9 cellular contexts compared by ENCODE assay signal in the genomic region with DNA sequence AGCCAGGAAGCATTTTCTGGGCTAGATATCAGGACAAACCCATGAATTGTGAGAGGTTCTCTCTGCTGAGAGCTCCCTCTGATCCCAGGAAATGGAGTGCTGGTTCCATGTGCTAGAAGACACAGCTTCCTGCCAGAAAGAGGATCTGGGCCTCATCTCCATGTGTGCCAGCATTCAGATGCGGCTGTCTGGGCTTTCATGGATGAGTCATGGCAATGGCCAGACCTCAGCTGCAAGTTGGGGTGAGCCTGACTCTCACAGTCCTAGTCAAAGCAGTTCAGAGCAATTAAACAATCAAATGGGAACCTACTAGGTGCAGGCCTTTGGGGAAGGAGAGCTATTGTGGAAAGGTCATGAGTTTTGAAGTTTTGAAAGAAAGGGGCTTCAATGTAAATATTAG.
DNase-seq lines count a peak whose midpoint lies in the region; ATAC-seq and TF ChIP-seq lines count a peak whose summit lies in the region.
"Had no signal": no experiment of that assay in that cellular context is flagged by ENCODE, and none has a peak within 500 bp of the region (broad histone marks: within the 10 kb centered on the region; RNA-seq: fewer than 3 reads in every experiment).

No MANE protein-coding gene starts in this region.

- no peaks in the 10 kb centered on the region for H3K9me2 ChIP-seq in PC-3 (replicated peaks; ENCODE audit: low read length)

- no peaks in the 10 kb centered on the region for H3K79me2 ChIP-seq in PC-3 (ENCODE audit: low read length)

- no TSS peak for BruUV-seq in PC-3 (replicated peaks; lab: Mats Ljungman, UMichigan)

- no peaks in the 10 kb centered on the region for H3K36me3 ChIP-seq in PC-3 (ENCODE audit: low read depth, low read length)

- no peaks in the 10 kb centered on the region for H3K27me3 ChIP-seq in PC-3 (ENCODE audit: low read length)

- H3F3A ChIP-seq in PC-3 (ENCODE audit: low read length, unreplicated experiment) = no peaks in the 10 kb centered on the region

- ATAC-seq in PC-3 (no peak), esophagus mucosa (peak; percentile 68), HG03442 (IDR thresholded peaks at IDR 0.05; ENCODE audit: unreplicated experiment) (no peak), GM18520 (IDR thresholded peaks at IDR 0.05; ENCODE audit: unreplicated experiment) (no peak)

- H3K27ac Mint-ChIP-seq in CD14-positive monocyte (peak overlapping the region; percentile 84 to 96 (median 95)), osteocyte (ENCODE audit: unreplicated experiment) (peak overlapping the region; percentile 48)
- H3K27ac Mint-ChIP-seq in activated CD4-positive, alpha-beta T cell treated with anti-CD3 and anti-CD28 coated beads, Interleukin-2, amount 10 ng/mL, durations not matched to agents 7 days and 5 days = no peak overlapping the region

- peak; percentile 90 for DNase-seq in CD14-positive monocyte (ENCODE audit: low spot score)
- peak; percentile 26 for DNase-seq in PC-3
- DNase-seq in osteocyte (ENCODE audit: extremely low spot score, unreplicated experiment) = no peak
- no peak for DNase-seq in activated CD8-positive, alpha-beta memory T cell treated with anti-CD3 and anti-CD28 coated beads, Interleukin-2, amount 50 U/mL, for 4 hours
- no peak for DNase-seq in activated CD4-positive, alpha-beta T cell treated with anti-CD3 and anti-CD28 coated beads, Interleukin-2, amount 10 ng/mL, durations not matched to agents 7 days and 5 days
- DNase-seq: activated effector memory CD4-positive, alpha-beta T cell treated with Interleukin-2 at 50 U/mL for 16 hours had no signal

- intact Hi-C loops in CD14-positive monocyte (cut with micrococcal nuclease) (no loop called here), PC-3 (cut with micrococcal nuclease) (no loop called here)

- no peak overlapping the region for H3K4me3 ChIP-seq in PC-3 (ENCODE audit: low read length)

- no peaks in the 10 kb centered on the region for H3K9me3 ChIP-seq in PC-3 (ENCODE audit: low read length)

- H3K27me3 Mint-ChIP-seq in CD14-positive monocyte (ENCODE audit: low read depth in 3 of 3) (peaks cover 0 to 2% (median 0%) of the 10 kb centered on the region in 3 donors), osteocyte (ENCODE audit: unreplicated experiment) (no peaks in the 10 kb centered on the region)
- peaks cover 8% of the 10 kb centered on the region for H3K27me3 Mint-ChIP-seq in activated CD4-positive, alpha-beta T cell treated with anti-CD3 and anti-CD28 coated beads, Interleukin-2, amount 10 ng/mL, durations not matched to agents 7 days and 5 days

- H2AFZ ChIP-seq in PC-3 (ENCODE audit: low read length) = peak overlapping the region; percentile 18; the same call in 1 of the 2 replicates

- H3K4me1 Mint-ChIP-seq in CD14-positive monocyte (peaks cover 58% of the 10 kb centered on the region), osteocyte (ENCODE audit: unreplicated experiment) (peaks cover 21% of the 10 kb centered on the region)
- peaks cover 23% of the 10 kb centered on the region for H3K4me1 Mint-ChIP-seq in activated CD4-positive, alpha-beta T cell treated with anti-CD3 and anti-CD28 coated beads, Interleukin-2, amount 10 ng/mL, durations not matched to agents 7 days and 5 days

- no peaks in the 10 kb centered on the region for H4K20me1 ChIP-seq in PC-3 (ENCODE audit: low read length)

- POLR2A ChIA-PET in PC-3 (lab: Charles Lee; ENCODE audit: unreplicated experiment) = no interaction called here
- POLR2A ChIA-PET in activated CD4-positive, alpha-beta T cell treated with anti-CD3 and anti-CD28 coated beads, Interleukin-2, amount 10 ng/mL, durations not matched to agents 7 days and 5 days (lab: Charles Lee) = no interaction called here

- peaks cover 17% of the 10 kb centered on the region for H3K4me1 ChIP-seq in PC-3 (ENCODE audit: insufficient read depth, low read length)

- TF ChIP-seq CTCF in CD14-positive monocyte (IDR thresholded peaks at IDR 0.05) = no peak
- TF ChIP-seq CTCF in PC-3 (conservative IDR thresholded peaks at IDR 0.05; ENCODE audit: low read depth, low read length) = no peak
- TF ChIP-seq CTCF in osteocyte (IDR thresholded peaks at IDR 0.05) = no peak

- no peak overlapping the region for H3K9ac ChIP-seq in PC-3 (ENCODE audit: low read length)

- no peak overlapping the region for H3K27ac ChIP-seq in PC-3 (ENCODE audit: low read length)

- H3K4me3 Mint-ChIP-seq in CD14-positive monocyte (peak overlapping the region in 1 of 2 donors; percentile 9), osteocyte (ENCODE audit: unreplicated experiment) (no peak overlapping the region)
- H3K4me3 Mint-ChIP-seq in activated CD4-positive, alpha-beta T cell treated with anti-CD3 and anti-CD28 coated beads, Interleukin-2, amount 10 ng/mL, durations not matched to agents 7 days and 5 days = no peak overlapping the region

- peaks cover 0 to 4% of the 10 kb centered on the region in 2 donors for H3K36me3 Mint-ChIP-seq in CD14-positive monocyte
- H3K36me3 Mint-ChIP-seq in osteocyte (ENCODE audit: unreplicated experiment) = no peaks in the 10 kb centered on the region
- H3K36me3 Mint-ChIP-seq in activated CD4-positive, alpha-beta T cell treated with anti-CD3 and anti-CD28 coated beads, Interleukin-2, amount 10 ng/mL, durations not matched to agents 7 days and 5 days (ENCODE audit: low read depth) = peaks cover 3% of the 10 kb centered on the region

- H3K9me3 Mint-ChIP-seq in CD14-positive monocyte = peaks cover 0 to 3% (median 0%) of the 10 kb centered on the region in 7 donors
- no peaks in the 10 kb centered on the region for H3K9me3 Mint-ChIP-seq in osteocyte (ENCODE audit: unreplicated experiment)
- H3K9me3 Mint-ChIP-seq in activated CD4-positive, alpha-beta T cell treated with anti-CD3 and anti-CD28 coated beads, Interleukin-2, amount 10 ng/mL, durations not matched to agents 7 days and 5 days = peaks cover 4% of the 10 kb centered on the region

- H3K4me2 ChIP-seq in PC-3 (ENCODE audit: low read length) = no peak overlapping the region

- CTCF ChIA-PET in PC-3 (lab: Charles Lee) = no interaction called here
- CTCF ChIA-PET in activated CD4-positive, alpha-beta T cell treated with anti-CD3 and anti-CD28 coated beads, Interleukin-2, amount 10 ng/mL, durations not matched to agents 7 days and 5 days (lab: Charles Lee) = interaction anchor here (1.0 to 7.1 kb wide), 6 partner anchors 9 to 32 kb away, joined by 3 to 52 read pairs (median 3); no protein-coding TSS in a partner anchor

Comparison
In these comparisons a context has a peak if more than half of its experiments do, and no peak if none do; other contexts are left out.
1. DNase-seq: peak in CD14-positive monocyte (single experiment) and PC-3 (single experiment); none in osteocyte (single experiment), activated CD8-positive, alpha-beta memory T cell treated with anti-CD3 and anti-CD28 coated beads, Interleukin-2, amount 50 U/mL, for 4 hours (single experiment) and activated CD4-positive, alpha-beta T cell treated with anti-CD3 and anti-CD28 coated beads, Interleukin-2, amount 10 ng/mL, durations not matched to agents 7 days and 5 days (single experiment).